In genomic region chr12:6603095-6603567, GRCh38 we compare ENCODE assay signal across 8 cellular contexts. TPM values are rescaled to one million over a fixed set of nuclear protein-coding genes. Genes with fewer than 3 reads are reported as not detected.
DNase-seq lines count a peak whose midpoint lies in the region; ATAC-seq and TF ChIP-seq lines count a peak whose summit lies in the region.

No MANE protein-coding gene starts in this region.

- no peak for ATAC-seq in HG03097 (IDR thresholded peaks at IDR 0.05; ENCODE audit: low FRiP score, unreplicated experiment)

- no peak overlapping the region for H2AK5ac ChIP-seq in neuronal stem cell (ENCODE audit: low read depth, low read length)

- no peak overlapping the region for H2BK15ac ChIP-seq in neuronal stem cell (ENCODE audit: low read length)

- no peak overlapping the region for H3K4me3 ChIP-seq in neuronal stem cell (ENCODE audit: low read length in 2 of 2)

- no peaks in the 10 kb centered on the region for H3K27me3 Mint-ChIP-seq in T-helper 2 cell treated with Interferon-gamma antibody and Interleukin-4, amounts not matched to agents 5 μg/mL and 100 μg/mL, for 36 hours (ENCODE audit: low read depth)
- H3K27me3 Mint-ChIP-seq in endothelial cell (ENCODE audit: unreplicated experiment) = peaks cover 14% of the 10 kb centered on the region

- H2BK5ac ChIP-seq in neuronal stem cell (ENCODE audit: low read length) = no peak overlapping the region

- H4K91ac ChIP-seq in neuronal stem cell (ENCODE audit: low read depth, low read length, poor library complexity) = no peak overlapping the region

- H3K4ac ChIP-seq in neuronal stem cell (ENCODE audit: low read length) = no peak overlapping the region

- no peak overlapping the region for H3K14ac ChIP-seq in neuronal stem cell (ENCODE audit: low read length)

- H3K4me1 Mint-ChIP-seq in T-helper 2 cell treated with Interferon-gamma antibody and Interleukin-4, amounts not matched to agents 5 μg/mL and 100 μg/mL, for 36 hours (ENCODE audit: low read depth) = peaks cover 34% of the 10 kb centered on the region
- peaks cover 25% of the 10 kb centered on the region for H3K4me1 Mint-ChIP-seq in endothelial cell (ENCODE audit: unreplicated experiment)

- no peak overlapping the region for H3K23ac ChIP-seq in neuronal stem cell (ENCODE audit: low read depth, low read length, poor library complexity)

- peak overlapping the region; percentile 83 for H3K27ac Mint-ChIP-seq in T-helper 2 cell treated with Interferon-gamma antibody and Interleukin-4, amounts not matched to agents 5 μg/mL and 100 μg/mL, for 36 hours
- no peak overlapping the region for H3K27ac Mint-ChIP-seq in endothelial cell (ENCODE audit: unreplicated experiment)

- no peak overlapping the region for H2BK120ac ChIP-seq in neuronal stem cell (ENCODE audit: low read depth, low read length)

- H3K4me1 ChIP-seq in neuronal stem cell (ENCODE audit: control insufficient read depth in 2 of 2, insufficient read depth in 1 of 2, low read depth in 1 of 2, low read length in 2 of 2) = peaks cover 29 to 34% of the 10 kb centered on the region in 2 donors

- peak overlapping the region; percentile 86 for H3K4me3 Mint-ChIP-seq in T-helper 2 cell treated with Interferon-gamma antibody and Interleukin-4, amounts not matched to agents 5 μg/mL and 100 μg/mL, for 36 hours
- peak overlapping the region; percentile 56 for H3K4me3 Mint-ChIP-seq in endothelial cell (ENCODE audit: unreplicated experiment)

- H4K8ac ChIP-seq in neuronal stem cell (ENCODE audit: low read depth, low read length) = no peak overlapping the region

- H3K9me3 Mint-ChIP-seq in T-helper 2 cell treated with Interferon-gamma antibody and Interleukin-4, amounts not matched to agents 5 μg/mL and 100 μg/mL, for 36 hours = no peaks in the 10 kb centered on the region
- H3K9me3 Mint-ChIP-seq in endothelial cell (ENCODE audit: unreplicated experiment) = no peaks in the 10 kb centered on the region

- H3K27me3 ChIP-seq in neuronal stem cell (ENCODE audit: control insufficient read depth in 3 of 3, insufficient read depth in 3 of 3, low read depth in 1 of 3, low read length in 3 of 3) = no peaks in the 10 kb centered on the region

- peak; percentile 30 to 35 for DNase-seq in activated CD4-positive, alpha-beta T cell treated with anti-CD3 and anti-CD28 coated beads for 4 hours
- no peak for DNase-seq in activated CD4-positive, alpha-beta T cell treated with anti-CD3 and anti-CD28 coated beads for 1 hour
- no peak for DNase-seq in T-helper 2 cell treated with Interferon-gamma antibody and Interleukin-4, amounts not matched to agents 5 μg/mL and 100 μg/mL, for 36 hours (ENCODE audit: low spot score)
- no peak for DNase-seq in endothelial cell (ENCODE audit: low spot score)
- no peak for DNase-seq in neuronal stem cell (ENCODE audit: low spot score)
- DNase-seq in erythroblast (lab: John Stamatoyannopoulos, UW) = no peak
- DNase-seq in GM10266 (ENCODE audit: extremely low spot score) = no peak

- H3K18ac ChIP-seq in neuronal stem cell (ENCODE audit: low read length) = no peak overlapping the region

- H3K36me3 ChIP-seq in neuronal stem cell (replicated peaks in 1 of 2; ENCODE audit: control insufficient read depth in 2 of 2, insufficient read depth in 2 of 2, low read length in 2 of 2) = peaks cover 46 to 79% of the 10 kb centered on the region in 2 donors

- TF ChIP-seq CTCF in endothelial cell (IDR thresholded peaks at IDR 0.05; ENCODE audit: unreplicated experiment) (no peak), GM10266 (IDR thresholded peaks at IDR 0.05; ENCODE audit: control insufficient read depth, insufficient read depth, low read depth, missing control alignments) (no peak)

- WGBS in neuronal stem cell (ENCODE audit: extremely low coverage in 2 of 2, insufficient read length in 2 of 2, insufficient replicate concordance in 1 of 2), 2 donors = no CpG with 5 or more reads among the region's 6 CpGs

- H2AFZ ChIP-seq in neuronal stem cell (ENCODE audit: low read length) = no peak overlapping the region

- H3K79me1 ChIP-seq in neuronal stem cell (ENCODE audit: low read depth, low read length) = peaks cover 12% of the 10 kb centered on the region

- no peak overlapping the region for H3K9ac ChIP-seq in neuronal stem cell (ENCODE audit: low read depth, low read length, poor library complexity)

- H3K36me3 Mint-ChIP-seq in T-helper 2 cell treated with Interferon-gamma antibody and Interleukin-4, amounts not matched to agents 5 μg/mL and 100 μg/mL, for 36 hours (ENCODE audit: low read depth) = peaks cover 67% of the 10 kb centered on the region
- H3K36me3 Mint-ChIP-seq in endothelial cell (ENCODE audit: low read depth, unreplicated experiment) = peaks cover 55% of the 10 kb centered on the region

- H3K27ac ChIP-seq in neuronal stem cell (replicated peaks; ENCODE audit: low read length) = no peak overlapping the region

- H3K9me3 ChIP-seq in neuronal stem cell (replicated peaks in 1 of 2; ENCODE audit: control insufficient read depth in 2 of 2, insufficient read depth in 1 of 2, low read depth in 1 of 2, low read length in 2 of 2) = no peaks in the 10 kb centered on the region

- H2BK12ac ChIP-seq in neuronal stem cell (ENCODE audit: low read length) = no peak overlapping the region

- peak overlapping the region; percentile 23 for H3K4me2 ChIP-seq in neuronal stem cell (ENCODE audit: insufficient read depth, low read length, poor library complexity, severe bottlenecking)

- no peak for TF ChIP-seq POLR2A in erythroblast (IDR thresholded peaks at IDR 0.05; ENCODE audit: low read length)

RNA-seq across cellular contexts. Expression of gene CHD4, which starts 4.0 kb away (rescaled TPM):
- total RNA-seq in endothelial cell (ENCODE audit: unreplicated experiment) = 334 TPM
- polyA plus RNA-seq in neuronal stem cell (2013, experiment 1 of 2) = 187 TPM
- polyA plus RNA-seq in neuronal stem cell (2013, experiment 2 of 2) = 185 TPM

RNA-seq across cellular contexts. Expression of gene LPAR5, which starts 32.6 kb away (rescaled TPM):
- 2.7 TPM for total RNA-seq in endothelial cell (ENCODE audit: unreplicated experiment)
- 0.17 TPM for polyA plus RNA-seq in neuronal stem cell (2013, experiment 1 of 2)
- 0.11 TPM for polyA plus RNA-seq in neuronal stem cell (2013, experiment 2 of 2)

RNA-seq across cellular contexts. Expression of gene NOP2, which starts 35.0 kb away (rescaled TPM):
- total RNA-seq in endothelial cell (ENCODE audit: unreplicated experiment) = 37.5 TPM
- polyA plus RNA-seq in neuronal stem cell (2013, experiment 1 of 2) = 27.0 TPM
- polyA plus RNA-seq in neuronal stem cell (2013, experiment 2 of 2) = 24.3 TPM

RNA-seq across cellular contexts. Expression of gene ACRBP, which starts 44.1 kb away (rescaled TPM):
- total RNA-seq in endothelial cell (ENCODE audit: unreplicated experiment) = 19.3 TPM
- 3.4 TPM for polyA plus RNA-seq in neuronal stem cell (2013, experiment 1 of 2)
- 2.5 TPM for polyA plus RNA-seq in neuronal stem cell (2013, experiment 2 of 2)

RNA-seq across cellular contexts. Expression of gene IFFO1, which starts 47.3 kb away (rescaled TPM):
- total RNA-seq in endothelial cell (ENCODE audit: unreplicated experiment) = 82.2 TPM
- polyA plus RNA-seq in neuronal stem cell (2013, experiment 1 of 2) = 11.5 TPM
- 10.5 TPM for polyA plus RNA-seq in neuronal stem cell (2013, experiment 2 of 2)

Comparison
In these comparisons a context has a peak if more than half of its experiments do, and no peak if none do; other contexts are left out.
1. DNase-seq: peak in activated CD4-positive, alpha-beta T cell treated with anti-CD3 and anti-CD28 coated beads for 4 hours (2 of 2); none in activated CD4-positive, alpha-beta T cell treated with anti-CD3 and anti-CD28 coated beads for 1 hour (single experiment), T-helper 2 cell treated with Interferon-gamma antibody and Interleukin-4, amounts not matched to agents 5 μg/mL and 100 μg/mL, for 36 hours (single experiment), endothelial cell (single experiment), neuronal stem cell (single experiment), erythroblast (0 of 2) and GM10266 (single experiment).